Comparison of ENCODE assay signal across 1 cellular context in genomic region chr11:65720237-65720934, GRCh38.
TF ChIP-seq lines count a peak whose summit lies in the region.

TSS of gene RNASEH2C (minus strand) at chr11:65720798. CDS start at chr11:65720758, 40 bp downstream.

TF ChIP-seq in HEK293, 187 proteins besides CTCF, POLR2A, EP300 and RAD21 (continued from another document and continues in another):
- TF ChIP-seq, protein P1, sequence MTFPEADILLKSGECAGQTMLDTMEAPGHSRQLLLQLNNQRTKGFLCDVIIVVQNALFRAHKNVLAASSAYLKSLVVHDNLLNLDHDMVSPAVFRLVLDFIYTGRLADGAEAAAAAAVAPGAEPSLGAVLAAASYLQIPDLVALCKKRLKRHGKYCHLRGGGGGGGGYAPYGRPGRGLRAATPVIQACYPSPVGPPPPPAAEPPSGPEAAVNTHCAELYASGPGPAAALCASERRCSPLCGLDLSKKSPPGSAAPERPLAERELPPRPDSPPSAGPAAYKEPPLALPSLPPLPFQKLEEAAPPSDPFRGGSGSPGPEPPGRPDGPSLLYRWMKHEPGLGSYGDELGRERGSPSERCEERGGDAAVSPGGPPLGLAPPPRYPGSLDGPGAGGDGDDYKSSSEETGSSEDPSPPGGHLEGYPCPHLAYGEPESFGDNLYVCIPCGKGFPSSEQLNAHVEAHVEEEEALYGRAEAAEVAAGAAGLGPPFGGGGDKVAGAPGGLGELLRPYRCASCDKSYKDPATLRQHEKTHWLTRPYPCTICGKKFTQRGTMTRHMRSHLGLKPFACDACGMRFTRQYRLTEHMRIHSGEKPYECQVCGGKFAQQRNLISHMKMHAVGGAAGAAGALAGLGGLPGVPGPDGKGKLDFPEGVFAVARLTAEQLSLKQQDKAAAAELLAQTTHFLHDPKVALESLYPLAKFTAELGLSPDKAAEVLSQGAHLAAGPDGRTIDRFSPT (tag by site-specific recombination; IDR thresholded peaks at IDR 0.05): no peak
- TF ChIP-seq ZNF394 (tag by site-specific recombination; IDR thresholded peaks at IDR 0.05; ENCODE audit: borderline replicate concordance): 0 out of 2 replicates have a peak, but pooled peaks have one; percentile 45
- TF ChIP-seq ZEB2 (tag by site-specific recombination; IDR thresholded peaks at IDR 0.05): peak; percentile 31; the same call in 1 of the 2 replicates
- peak; percentile 29; the same call in 1 of the 2 replicates for TF ChIP-seq KLF1 (tag by site-specific recombination; IDR thresholded peaks at IDR 0.05)
- TF ChIP-seq ZBTB7A (tag by site-specific recombination; IDR thresholded peaks at IDR 0.05; ENCODE audit: low read depth): 0 out of 2 replicates have a peak, but pooled peaks have one; percentile 64
- TF ChIP-seq KLF8 (tag by site-specific recombination; IDR thresholded peaks at IDR 0.05): peak; percentile 74; the same call in 1 of the 2 replicates
- peak; percentile 32; the same call in 1 of the 2 replicates for TF ChIP-seq ZNF600 (tag by site-specific recombination; IDR thresholded peaks at IDR 0.05)
- no peak for TF ChIP-seq ZSCAN18 (tag by site-specific recombination; IDR thresholded peaks at IDR 0.05)
- TF ChIP-seq PATZ1 (tag by site-specific recombination; IDR thresholded peaks at IDR 0.05): peak; percentile 24; the same call in 1 of the 2 replicates
- peak; percentile 5; the same call in 1 of the 2 replicates for TF ChIP-seq ZBTB21 (tag by site-specific recombination; IDR thresholded peaks at IDR 0.05)
- TF ChIP-seq ZNF366 (tag by site-specific recombination; conservative IDR thresholded peaks at IDR 0.05): 0 out of 2 replicates have a peak, but pooled peaks have one; percentile 14
- TF ChIP-seq ZNF114 (tag by site-specific recombination; IDR thresholded peaks at IDR 0.05): no peak
- no peak for TF ChIP-seq ZNF548 (tag by site-specific recombination; IDR thresholded peaks at IDR 0.05)
- TF ChIP-seq, protein P2, sequence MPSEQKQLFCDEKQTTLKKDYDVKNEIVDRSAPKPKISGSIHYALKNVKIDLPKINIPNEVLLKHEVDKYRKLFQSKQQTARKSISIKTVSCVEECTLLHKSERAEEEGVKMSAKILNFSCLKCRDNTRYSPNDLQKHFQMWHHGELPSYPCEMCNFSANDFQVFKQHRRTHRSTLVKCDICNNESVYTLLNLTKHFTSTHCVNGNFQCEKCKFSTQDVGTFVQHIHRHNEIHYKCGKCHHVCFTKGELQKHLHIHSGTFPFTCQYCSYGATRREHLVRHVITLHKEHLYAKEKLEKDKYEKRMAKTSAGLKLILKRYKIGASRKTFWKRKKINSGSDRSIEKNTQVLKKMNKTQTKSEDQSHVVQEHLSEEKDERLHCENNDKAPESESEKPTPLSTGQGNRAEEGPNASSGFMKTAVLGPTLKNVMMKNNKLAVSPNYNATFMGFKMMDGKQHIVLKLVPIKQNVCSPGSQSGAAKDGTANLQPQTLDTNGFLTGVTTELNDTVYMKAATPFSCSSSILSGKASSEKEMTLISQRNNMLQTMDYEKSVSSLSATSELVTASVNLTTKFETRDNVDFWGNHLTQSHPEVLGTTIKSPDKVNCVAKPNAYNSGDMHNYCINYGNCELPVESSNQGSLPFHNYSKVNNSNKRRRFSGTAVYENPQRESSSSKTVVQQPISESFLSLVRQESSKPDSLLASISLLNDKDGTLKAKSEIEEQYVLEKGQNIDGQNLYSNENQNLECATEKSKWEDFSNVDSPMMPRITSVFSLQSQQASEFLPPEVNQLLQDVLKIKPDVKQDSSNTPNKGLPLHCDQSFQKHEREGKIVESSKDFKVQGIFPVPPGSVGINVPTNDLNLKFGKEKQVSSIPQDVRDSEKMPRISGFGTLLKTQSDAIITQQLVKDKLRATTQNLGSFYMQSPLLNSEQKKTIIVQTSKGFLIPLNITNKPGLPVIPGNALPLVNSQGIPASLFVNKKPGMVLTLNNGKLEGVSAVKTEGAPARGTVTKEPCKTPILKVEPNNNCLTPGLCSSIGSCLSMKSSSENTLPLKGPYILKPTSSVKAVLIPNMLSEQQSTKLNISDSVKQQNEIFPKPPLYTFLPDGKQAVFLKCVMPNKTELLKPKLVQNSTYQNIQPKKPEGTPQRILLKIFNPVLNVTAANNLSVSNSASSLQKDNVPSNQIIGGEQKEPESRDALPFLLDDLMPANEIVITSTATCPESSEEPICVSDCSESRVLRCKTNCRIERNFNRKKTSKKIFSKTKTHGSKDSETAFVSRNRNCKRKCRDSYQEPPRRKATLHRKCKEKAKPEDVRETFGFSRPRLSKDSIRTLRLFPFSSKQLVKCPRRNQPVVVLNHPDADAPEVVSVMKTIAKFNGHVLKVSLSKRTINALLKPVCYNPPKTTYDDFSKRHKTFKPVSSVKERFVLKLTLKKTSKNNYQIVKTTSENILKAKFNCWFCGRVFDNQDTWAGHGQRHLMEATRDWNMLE (tag by site-specific recombination; conservative IDR thresholded peaks at IDR 0.05; ENCODE audit: low read depth): 0 out of 2 replicates have a peak, but pooled peaks have one; percentile 33
- no peak for TF ChIP-seq ZNF37A (tag by site-specific recombination; IDR thresholded peaks at IDR 0.05)
- TF ChIP-seq ZNF202 (tag by site-specific recombination; IDR thresholded peaks at IDR 0.05; ENCODE audit: borderline replicate concordance): no peak
- TF ChIP-seq SETDB1 (IDR thresholded peaks at IDR 0.05; ENCODE audit: insufficient read length, low read length): no peak
- no peak for TF ChIP-seq ZNF274 (IDR thresholded peaks at IDR 0.05; ENCODE audit: low read length)
- TF ChIP-seq ZNF274 (tag by site-specific recombination; IDR thresholded peaks at IDR 0.05; ENCODE audit: borderline replicate concordance): no peak
- TF ChIP-seq ZNF571 (tag by site-specific recombination; IDR thresholded peaks at IDR 0.05): no peak
- TF ChIP-seq ZBTB17 (tag by site-specific recombination; IDR thresholded peaks at IDR 0.05): peak; percentile 94
- TF ChIP-seq KLF16 (tag by site-specific recombination; IDR thresholded peaks at IDR 0.05): peak; percentile 57; the same call in 1 of the 2 replicates
- peak; percentile 88 for TF ChIP-seq ZXDB (tag by site-specific recombination; IDR thresholded peaks at IDR 0.05)
- no peak for TF ChIP-seq KLF10 (tag by site-specific recombination; IDR thresholded peaks at IDR 0.05)
- peak; percentile 56; the same call in 1 of the 2 replicates for TF ChIP-seq ZBTB11 (tag by site-specific recombination; conservative IDR thresholded peaks at IDR 0.05; ENCODE audit: low read depth)
- TF ChIP-seq KLF9 (tag by site-specific recombination; IDR thresholded peaks at IDR 0.05; ENCODE audit: low read depth): 0 out of 2 replicates have a peak, but pooled peaks have one; percentile 46
- no peak for TF ChIP-seq GLI4 (tag by site-specific recombination; IDR thresholded peaks at IDR 0.05)
- TF ChIP-seq, protein P3, sequence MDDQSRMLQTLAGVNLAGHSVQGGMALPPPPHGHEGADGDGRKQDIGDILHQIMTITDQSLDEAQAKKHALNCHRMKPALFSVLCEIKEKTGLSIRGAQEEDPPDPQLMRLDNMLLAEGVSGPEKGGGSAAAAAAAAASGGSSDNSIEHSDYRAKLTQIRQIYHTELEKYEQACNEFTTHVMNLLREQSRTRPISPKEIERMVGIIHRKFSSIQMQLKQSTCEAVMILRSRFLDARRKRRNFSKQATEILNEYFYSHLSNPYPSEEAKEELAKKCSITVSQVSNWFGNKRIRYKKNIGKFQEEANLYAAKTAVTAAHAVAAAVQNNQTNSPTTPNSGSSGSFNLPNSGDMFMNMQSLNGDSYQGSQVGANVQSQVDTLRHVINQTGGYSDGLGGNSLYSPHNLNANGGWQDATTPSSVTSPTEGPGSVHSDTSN (CRISPR knock-in tag; IDR thresholded peaks at IDR 0.05): peak; percentile 84
- no peak for TF ChIP-seq ZNF791 (tag by site-specific recombination; IDR thresholded peaks at IDR 0.05)
- TF ChIP-seq HOXC10 (CRISPR knock-in tag; IDR thresholded peaks at IDR 0.05): 0 out of 2 replicates have a peak, but pooled peaks have one; percentile 31
- no peak for TF ChIP-seq MZF1 (tag by site-specific recombination; IDR thresholded peaks at IDR 0.05; ENCODE audit: borderline replicate concordance)
- no peak for TF ChIP-seq ZNF350 (tag by site-specific recombination; IDR thresholded peaks at IDR 0.05)
- TF ChIP-seq TCF7L2 (IDR thresholded peaks at IDR 0.05; ENCODE audit: borderline replicate concordance, low read depth, low read length): no peak
- no peak for TF ChIP-seq ZNF292 (tag by site-specific recombination; IDR thresholded peaks at IDR 0.05; ENCODE audit: borderline replicate concordance, low read depth)
- no peak for TF ChIP-seq ZBTB49 (tag by site-specific recombination; IDR thresholded peaks at IDR 0.05; ENCODE audit: low read depth)
- no peak for TF ChIP-seq ZNF426 (tag by site-specific recombination; IDR thresholded peaks at IDR 0.05)
- no peak for TF ChIP-seq SALL2 (tag by site-specific recombination; IDR thresholded peaks at IDR 0.05; ENCODE audit: borderline replicate concordance)
- TF ChIP-seq ZSCAN4 (tag by site-specific recombination; IDR thresholded peaks at IDR 0.05): no peak
